Comparison of ENCODE assay signal across 8 cellular contexts in the genomic region with DNA sequence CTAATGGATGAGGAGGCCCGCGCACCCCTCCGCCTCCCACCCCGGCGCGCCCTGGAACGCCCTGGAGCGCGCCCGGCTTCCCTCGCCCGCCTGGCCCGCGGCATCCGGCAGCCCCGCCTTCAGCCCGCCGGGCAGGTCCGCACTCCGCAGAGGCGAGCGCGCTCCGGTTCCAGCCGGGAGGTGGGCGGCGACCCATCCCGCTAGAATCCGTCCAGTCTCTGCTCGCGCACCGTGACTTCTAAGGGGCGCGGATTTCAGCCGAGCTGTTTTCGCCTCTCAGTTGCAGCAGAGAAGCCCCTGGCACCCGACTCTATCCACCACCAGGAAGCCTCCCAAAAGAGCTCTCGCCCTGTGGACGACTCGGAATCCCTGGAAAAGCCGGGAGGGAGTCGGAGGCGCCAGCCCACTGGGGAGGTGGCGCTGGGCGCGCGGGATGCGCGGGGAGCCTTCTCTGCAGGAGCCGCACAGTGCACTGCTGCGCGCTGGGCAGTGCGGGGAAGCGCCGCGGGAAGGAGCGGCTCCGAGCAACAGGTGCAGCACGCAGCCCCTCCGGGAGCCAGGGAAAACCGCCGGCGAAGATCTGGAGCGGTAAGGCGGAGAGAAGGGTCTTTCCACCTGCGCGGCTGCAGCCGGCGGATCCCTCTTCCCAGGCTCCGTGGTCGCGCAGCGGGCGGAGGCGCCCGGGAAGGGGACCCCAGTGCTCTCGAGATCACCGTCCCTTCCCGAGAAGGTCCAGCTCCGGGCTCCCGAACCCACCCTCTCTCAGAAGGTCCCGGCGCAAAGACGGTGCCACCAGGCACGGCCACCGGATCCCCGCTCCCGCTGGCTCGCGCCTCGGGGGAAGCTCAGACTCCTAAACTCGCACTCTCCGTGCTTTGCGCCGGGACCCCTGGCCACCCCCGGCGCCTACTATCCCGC. TPM values are rescaled to one million over a fixed set of nuclear protein-coding genes. Genes with fewer than 3 reads are reported as not detected.
DNase-seq lines count a peak whose midpoint lies in the region; ATAC-seq lines count a peak whose summit lies in the region.

A gene with protein sequence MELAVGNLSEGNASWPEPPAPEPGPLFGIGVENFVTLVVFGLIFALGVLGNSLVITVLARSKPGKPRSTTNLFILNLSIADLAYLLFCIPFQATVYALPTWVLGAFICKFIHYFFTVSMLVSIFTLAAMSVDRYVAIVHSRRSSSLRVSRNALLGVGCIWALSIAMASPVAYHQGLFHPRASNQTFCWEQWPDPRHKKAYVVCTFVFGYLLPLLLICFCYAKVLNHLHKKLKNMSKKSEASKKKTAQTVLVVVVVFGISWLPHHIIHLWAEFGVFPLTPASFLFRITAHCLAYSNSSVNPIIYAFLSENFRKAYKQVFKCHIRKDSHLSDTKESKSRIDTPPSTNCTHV (plus strand): TSS at position 266 of the 918 bp plus-strand sequence. CDS start 701 bp downstream, outside the sequence.

- WGBS in neuronal stem cell (ENCODE audit: extremely low coverage in 2 of 2, insufficient read length in 2 of 2, insufficient replicate concordance in 1 of 2), 2 donors: no CpG with 5 or more reads among the region's 98 CpGs

- peaks cover 12% of the 10 kb centered on the region for H3K4me1 ChIP-seq in CD4-positive, alpha-beta memory T cell (ENCODE audit: insufficient read depth, low read length)
- H3K4me1 ChIP-seq in endocrine pancreas (ENCODE audit: control insufficient read depth, insufficient read depth, low read length): no peaks in the 10 kb centered on the region
- peaks cover 0 to 12% of the 10 kb centered on the region in 2 donors for H3K4me1 ChIP-seq in neuronal stem cell (ENCODE audit: control insufficient read depth in 2 of 2, insufficient read depth in 1 of 2, low read depth in 1 of 2, low read length in 2 of 2)

- no peak within 1 kb of the TSS for H3K9ac ChIP-seq in endocrine pancreas (ENCODE audit: control insufficient read depth, insufficient read depth, low read length)
- H3K9ac ChIP-seq in neuronal stem cell (ENCODE audit: low read depth, low read length, poor library complexity): peak within 1 kb of the TSS; percentile 88

- no peaks in the 10 kb centered on the region for H3K36me3 Mint-ChIP-seq in CD4-positive, alpha-beta memory T cell

- H3K4ac ChIP-seq in neuronal stem cell (ENCODE audit: low read length): no peak within 1 kb of the TSS

- peak within 1 kb of the TSS; percentile 94 for H3K4me2 ChIP-seq in neuronal stem cell (ENCODE audit: insufficient read depth, low read length, poor library complexity, severe bottlenecking)

- no peaks in the 10 kb centered on the region for H3K79me1 ChIP-seq in neuronal stem cell (ENCODE audit: low read depth, low read length)

- peaks cover 15% of the 10 kb centered on the region for H3K27me3 ChIP-seq in CD4-positive, alpha-beta memory T cell (ENCODE audit: insufficient read depth, low read length)
- H3K27me3 ChIP-seq in endocrine pancreas (ENCODE audit: control insufficient read depth, insufficient read depth, low read length) (peaks cover 4% of the 10 kb centered on the region), neuronal stem cell (ENCODE audit: control insufficient read depth in 3 of 3, insufficient read depth in 3 of 3, low read depth in 1 of 3, low read length in 3 of 3) (peaks cover 25 to 71% (median 42%) of the 10 kb centered on the region in 3 experiments)

- H4K8ac ChIP-seq in neuronal stem cell (ENCODE audit: low read depth, low read length): no peak within 1 kb of the TSS

- intact Hi-C loops in CD4-positive, alpha-beta memory T cell (cut with micrococcal nuclease): no loop called here

- H3K18ac ChIP-seq in neuronal stem cell (ENCODE audit: low read length): peak within 1 kb of the TSS; percentile 59

- H3K4me1 Mint-ChIP-seq in CD4-positive, alpha-beta memory T cell: peaks cover 7 to 24% (median 15%) of the 10 kb centered on the region in 4 donors

- no peak within 1 kb of the TSS for H2BK120ac ChIP-seq in neuronal stem cell (ENCODE audit: low read depth, low read length)

- no peak within 1 kb of the TSS for H3K27ac ChIP-seq in CD4-positive, alpha-beta memory T cell (ENCODE audit: low read depth, low read length)
- no peak within 1 kb of the TSS for H3K27ac ChIP-seq in neuronal stem cell (replicated peaks; ENCODE audit: low read length)

- H2BK15ac ChIP-seq in neuronal stem cell (ENCODE audit: low read length): no peak within 1 kb of the TSS

- no peak within 1 kb of the TSS for H2AK5ac ChIP-seq in neuronal stem cell (ENCODE audit: low read depth, low read length)

- H3K9me3 ChIP-seq in CD4-positive, alpha-beta memory T cell (ENCODE audit: control insufficient read depth in 1 of 2, low read length in 2 of 2): no peaks in the 10 kb centered on the region
- H3K9me3 ChIP-seq in endocrine pancreas (ENCODE audit: control insufficient read depth, low read length) (no peaks in the 10 kb centered on the region), neuronal stem cell (replicated peaks in 1 of 2; ENCODE audit: control insufficient read depth in 2 of 2, insufficient read depth in 1 of 2, low read depth in 1 of 2, low read length in 2 of 2) (peaks cover 2 to 5% of the 10 kb centered on the region in 2 donors)

- H3K27me3 Mint-ChIP-seq in CD4-positive, alpha-beta memory T cell: peaks cover 40 to 45% of the 10 kb centered on the region in 2 donors

- POLR2A ChIA-PET in CD4-positive, alpha-beta memory T cell (lab: Charles Lee; ENCODE audit: partially characterized antibody): no interaction called here

- no peak for ATAC-seq in GM19395 (IDR thresholded peaks at IDR 0.05; ENCODE audit: unreplicated experiment)
- no peak for ATAC-seq in GM21526 (IDR thresholded peaks at IDR 0.05; ENCODE audit: low FRiP score, unreplicated experiment)

- peak within 1 kb of the TSS; percentile 43 for H3K23ac ChIP-seq in neuronal stem cell (ENCODE audit: low read depth, low read length, poor library complexity)

- H3K9me3 Mint-ChIP-seq in CD4-positive, alpha-beta memory T cell: peaks cover 0 to 22% (median 11%) of the 10 kb centered on the region in 8 donors

- H2BK12ac ChIP-seq in neuronal stem cell (ENCODE audit: low read length): peak within 1 kb of the TSS; percentile 0

- CTCF ChIA-PET in CD4-positive, alpha-beta memory T cell (lab: Charles Lee; ENCODE audit: partially characterized antibody): no interaction called here

- H3K4me3 Mint-ChIP-seq in CD4-positive, alpha-beta memory T cell: peak within 1 kb of the TSS; percentile 57 to 87 (median 76)

- H2BK5ac ChIP-seq in neuronal stem cell (ENCODE audit: low read length): no peak within 1 kb of the TSS

- no peak within 1 kb of the TSS for H3K27ac Mint-ChIP-seq in CD4-positive, alpha-beta memory T cell

- H4K91ac ChIP-seq in neuronal stem cell (ENCODE audit: low read depth, low read length, poor library complexity): no peak within 1 kb of the TSS

- H3K14ac ChIP-seq in neuronal stem cell (ENCODE audit: low read length): no peak within 1 kb of the TSS

- DNase-seq in CD4-positive, alpha-beta memory T cell: no peak
- peak; percentile 44 for DNase-seq in NCI-H2107 treated with DMSO at 0.1 percent for 48 hours (lab: John Stamatoyannopoulos, UW; ENCODE audit: unreplicated experiment)
- peak; percentile 38 for DNase-seq in neuronal stem cell (ENCODE audit: low spot score)
- DNase-seq in DMS53 (lab: John Stamatoyannopoulos, UW): no peak
- DNase-seq in stimulated activated CD4-positive, alpha-beta T cell treated with anti-CD3 and anti-CD28 coated beads, Interleukin-2, amount 100 ng/mL, for 48 hours: no peak

- no peaks in the 10 kb centered on the region for H3K36me3 ChIP-seq in CD4-positive, alpha-beta memory T cell (ENCODE audit: insufficient read depth, low read length)
- H3K36me3 ChIP-seq in endocrine pancreas (ENCODE audit: control insufficient read depth, insufficient read depth, low read length): no peaks in the 10 kb centered on the region
- no peaks in the 10 kb centered on the region for H3K36me3 ChIP-seq in neuronal stem cell (replicated peaks in 1 of 2; ENCODE audit: control insufficient read depth in 2 of 2, insufficient read depth in 2 of 2, low read length in 2 of 2)

- H2AFZ ChIP-seq in neuronal stem cell (ENCODE audit: low read length): peak within 1 kb of the TSS; percentile 56

- H3K4me3 ChIP-seq in CD4-positive, alpha-beta memory T cell (ENCODE audit: low read length in 2 of 2): no peak within 1 kb of the TSS
- H3K4me3 ChIP-seq in endocrine pancreas (ENCODE audit: control insufficient read depth, insufficient read depth, low read length) (peak within 1 kb of the TSS; percentile 65), neuronal stem cell (ENCODE audit: low read length in 2 of 2) (peak within 1 kb of the TSS in 1 of 2 donors; percentile 76)

RNA-seq across cellular contexts. Expression of the gene that starts here (rescaled TPM):
- total RNA-seq in CD4-positive, alpha-beta memory T cell: not detected
- not detected for polyA plus RNA-seq in CD4-positive, alpha-beta memory T cell
- not detected for polyA plus RNA-seq in neuronal stem cell (2013, experiment 1 of 2)
- polyA plus RNA-seq in neuronal stem cell (2013, experiment 2 of 2): not detected

Comparison
In these comparisons a context has a peak if more than half of its experiments do, and no peak if none do; other contexts are left out.
1. DNase-seq: peak in NCI-H2107 treated with DMSO at 0.1 percent for 48 hours (single experiment) and neuronal stem cell (single experiment); none in CD4-positive, alpha-beta memory T cell (0 of 5), DMS53 (single experiment) and stimulated activated CD4-positive, alpha-beta T cell treated with anti-CD3 and anti-CD28 coated beads, Interleukin-2, amount 100 ng/mL, for 48 hours (0 of 2).